In the genomic region with DNA sequence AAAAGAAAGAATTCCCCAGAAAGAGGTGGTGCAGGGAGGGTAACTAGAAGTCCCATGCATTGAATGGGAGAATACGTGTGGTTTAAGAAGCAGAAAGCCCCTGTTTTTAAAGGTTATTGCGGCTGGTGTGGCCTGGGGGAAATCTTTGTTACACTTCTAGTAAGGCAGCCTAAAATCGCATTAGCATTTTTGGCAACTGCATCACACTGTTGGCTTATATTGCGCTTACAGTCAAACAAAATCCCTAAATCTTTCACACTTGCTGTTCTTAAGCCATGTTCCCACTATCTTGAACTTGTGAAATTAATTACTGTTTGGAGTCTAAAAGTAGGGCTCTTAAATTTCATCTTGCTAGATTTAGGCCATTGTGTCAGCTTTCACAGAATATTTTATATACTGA, we compare ENCODE assay signal across 1 cellular context.
TF ChIP-seq lines count a peak whose summit lies in the region.

No MANE protein-coding gene starts in this region.

TF ChIP-seq in GM12878, 131 proteins besides CTCF, POLR2A, EP300 and RAD21 (continued from another document):
- TF ChIP-seq, protein P1, sequence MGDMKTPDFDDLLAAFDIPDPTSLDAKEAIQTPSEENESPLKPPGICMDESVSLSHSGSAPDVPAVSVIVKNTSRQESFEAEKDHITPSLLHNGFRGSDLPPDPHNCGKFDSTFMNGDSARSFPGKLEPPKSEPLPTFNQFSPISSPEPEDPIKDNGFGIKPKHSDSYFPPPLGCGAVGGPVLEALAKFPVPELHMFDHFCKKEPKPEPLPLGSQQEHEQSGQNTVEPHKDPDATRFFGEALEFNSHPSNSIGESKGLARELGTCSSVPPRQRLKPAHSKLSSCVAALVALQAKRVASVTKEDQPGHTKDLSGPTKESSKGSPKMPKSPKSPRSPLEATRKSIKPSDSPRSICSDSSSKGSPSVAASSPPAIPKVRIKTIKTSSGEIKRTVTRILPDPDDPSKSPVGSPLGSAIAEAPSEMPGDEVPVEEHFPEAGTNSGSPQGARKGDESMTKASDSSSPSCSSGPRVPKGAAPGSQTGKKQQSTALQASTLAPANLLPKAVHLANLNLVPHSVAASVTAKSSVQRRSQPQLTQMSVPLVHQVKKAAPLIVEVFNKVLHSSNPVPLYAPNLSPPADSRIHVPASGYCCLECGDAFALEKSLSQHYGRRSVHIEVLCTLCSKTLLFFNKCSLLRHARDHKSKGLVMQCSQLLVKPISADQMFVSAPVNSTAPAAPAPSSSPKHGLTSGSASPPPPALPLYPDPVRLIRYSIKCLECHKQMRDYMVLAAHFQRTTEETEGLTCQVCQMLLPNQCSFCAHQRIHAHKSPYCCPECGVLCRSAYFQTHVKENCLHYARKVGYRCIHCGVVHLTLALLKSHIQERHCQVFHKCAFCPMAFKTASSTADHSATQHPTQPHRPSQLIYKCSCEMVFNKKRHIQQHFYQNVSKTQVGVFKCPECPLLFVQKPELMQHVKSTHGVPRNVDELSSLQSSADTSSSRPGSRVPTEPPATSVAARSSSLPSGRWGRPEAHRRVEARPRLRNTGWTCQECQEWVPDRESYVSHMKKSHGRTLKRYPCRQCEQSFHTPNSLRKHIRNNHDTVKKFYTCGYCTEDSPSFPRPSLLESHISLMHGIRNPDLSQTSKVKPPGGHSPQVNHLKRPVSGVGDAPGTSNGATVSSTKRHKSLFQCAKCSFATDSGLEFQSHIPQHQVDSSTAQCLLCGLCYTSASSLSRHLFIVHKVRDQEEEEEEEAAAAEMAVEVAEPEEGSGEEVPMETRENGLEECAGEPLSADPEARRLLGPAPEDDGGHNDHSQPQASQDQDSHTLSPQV (IDR thresholded peaks at IDR 0.05): no peak
- TF ChIP-seq RUNX3 (IDR thresholded peaks at IDR 0.05; ENCODE audit: low read length): peak; percentile 24; the same call in 1 of the 2 replicates
